ENCODE assay signal across 8 cellular contexts in the genomic region with DNA sequence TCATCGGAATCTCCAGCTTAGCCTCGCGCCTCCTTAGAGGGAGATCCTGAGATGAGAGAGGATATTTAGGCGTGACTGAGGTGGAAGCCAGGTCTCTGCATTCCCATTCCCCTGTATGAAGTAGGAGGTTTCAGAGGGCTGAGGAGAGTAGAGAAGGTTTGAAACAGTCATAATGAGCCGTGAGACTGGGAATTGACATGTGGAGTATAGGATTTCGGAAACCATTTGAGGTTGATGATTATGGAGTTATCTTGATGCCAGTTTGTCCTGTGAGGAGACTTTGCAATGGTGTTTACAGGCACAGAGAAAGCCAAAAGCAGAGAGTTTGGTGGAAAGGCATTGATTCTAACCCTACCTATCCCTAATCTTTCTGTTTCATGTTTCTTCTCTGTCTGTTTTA. TPM values are rescaled to one million over a fixed set of nuclear protein-coding genes. Genes with fewer than 3 reads are reported as not detected.
DNase-seq lines count a peak whose midpoint lies in the region; ATAC-seq, FAIRE-seq and TF ChIP-seq lines count a peak whose summit lies in the region.

No MANE protein-coding gene starts in this region.

- H3K36me3 Mint-ChIP-seq in HFFc6 (ENCODE audit: low read depth) = peaks cover 6% of the 10 kb centered on the region; the same call in 1 of the 2 replicates
- H3K36me3 Mint-ChIP-seq in central memory CD8-positive, alpha-beta T cell (ENCODE audit: insufficient read depth) = peaks cover 14% of the 10 kb centered on the region

- CTCF ChIA-PET in AG04449 (lab: Yijun Ruan, JAX) = no interaction called here

- H3K36me3 ChIP-seq in muscle layer of duodenum (ENCODE audit: control insufficient read depth in 1 of 2, insufficient read depth in 2 of 2, low read length in 2 of 2) = no peaks in the 10 kb centered on the region
- H3K36me3 ChIP-seq in pancreas = no peaks in the 10 kb centered on the region

- no peak for TF ChIP-seq CTCF in AG04449 (IDR thresholded peaks at IDR 0.05; ENCODE audit: insufficient read depth, low read length, missing control alignments)
- TF ChIP-seq CTCF in HFFc6 (IDR thresholded peaks at IDR 0.05) = no peak
- no peak for TF ChIP-seq CTCF in pancreas (IDR thresholded peaks at IDR 0.05)

- intact Hi-C loops in pancreas (cut with DNase I) = no loop called here

- H3K27me3 Mint-ChIP-seq in HFFc6 (ENCODE audit: insufficient read depth) = no peaks in the 10 kb centered on the region
- H3K27me3 Mint-ChIP-seq in central memory CD8-positive, alpha-beta T cell = no peaks in the 10 kb centered on the region

- H3K27ac Mint-ChIP-seq in HFFc6 = peak overlapping the region; percentile 95
- no peak overlapping the region for H3K27ac Mint-ChIP-seq in central memory CD8-positive, alpha-beta T cell (ENCODE audit: low read depth)

- peak overlapping the region; percentile 61 for H3K4me3 ChIP-seq in AG04449 (ENCODE audit: low read depth, low read length)
- H3K4me3 ChIP-seq in muscle layer of duodenum (ENCODE audit: low read depth in 1 of 2, low read length in 2 of 2) = peak overlapping the region; percentile 57 to 73
- peak overlapping the region in 2 of 4 donors; percentile 41 to 54 for H3K4me3 ChIP-seq in pancreas

- no peaks in the 10 kb centered on the region for H3K9me3 Mint-ChIP-seq in HFFc6
- H3K9me3 Mint-ChIP-seq in central memory CD8-positive, alpha-beta T cell = no peaks in the 10 kb centered on the region

- H3K9me3 ChIP-seq in muscle layer of duodenum (ENCODE audit: control insufficient read depth in 1 of 2, low read length in 2 of 2) = no peaks in the 10 kb centered on the region
- H3K9me3 ChIP-seq in pancreas = no peaks in the 10 kb centered on the region

- peak overlapping the region; percentile 89 for H3K4me3 Mint-ChIP-seq in HFFc6
- peak overlapping the region; percentile 83 for H3K4me3 Mint-ChIP-seq in central memory CD8-positive, alpha-beta T cell

- POLR2A ChIA-PET in AG04449 (lab: Yijun Ruan, JAX) = no interaction called here

- WGBS in pancreas, 2 donors = 57 to 80% methylated on average over 6 of the region's 6 CpGs

- DNase-seq in AG04449 (ENCODE audit: low read depth, low spot score) = no peak
- DNase-seq in HFFc6 = no peak
- DNase-seq in central memory CD8-positive, alpha-beta T cell (ENCODE audit: low spot score in 2 of 2) = no peak
- DNase-seq in COLO668 (lab: John Stamatoyannopoulos, UW; ENCODE audit: unreplicated experiment) = no peak
- no peak for DNase-seq in activated CD4-positive, CD25-positive, alpha-beta regulatory T cell (lab: John Stamatoyannopoulos, UW)
- DNase-seq in pancreas = no peak

- H3K27ac ChIP-seq in muscle layer of duodenum (ENCODE audit: low read length) (peak overlapping the region; percentile 51), pancreas (no peak overlapping the region)

- H3K4me1 ChIP-seq in muscle layer of duodenum (ENCODE audit: control insufficient read depth in 1 of 2, insufficient read depth in 2 of 2, low read length in 2 of 2) (no peaks in the 10 kb centered on the region), pancreas (no peaks in the 10 kb centered on the region)

- no peak for FAIRE-seq in pancreas (lab: Jason Lieb, UNC)

- ATAC-seq in central memory CD8-positive, alpha-beta T cell (replicated peaks; ENCODE audit: extremely low read depth, poor library complexity, severe bottlenecking) = no peak
- ATAC-seq in pancreas (no peak), HG03039 (IDR thresholded peaks at IDR 0.05; ENCODE audit: unreplicated experiment) (no peak)

- peaks cover 30% of the 10 kb centered on the region for H3K4me1 Mint-ChIP-seq in HFFc6 (ENCODE audit: low read depth)
- H3K4me1 Mint-ChIP-seq in central memory CD8-positive, alpha-beta T cell = peaks cover 37% of the 10 kb centered on the region

- H3K27me3 ChIP-seq in muscle layer of duodenum (ENCODE audit: low read depth, low read length) = no peaks in the 10 kb centered on the region
- no peaks in the 10 kb centered on the region for H3K27me3 ChIP-seq in pancreas

RNA-seq across cellular contexts. Expression of a gene that starts 2.0 kb away (rescaled TPM):
- total RNA-seq in HFFc6 (2021; fragmentation: NEBNext Ultra II Directional; extraction: Animal tissue kit (Norgen Biotek cat#: 25700)) = 10 to 100 TPM; 16.1 to 17.8 (median 17.0) TPM
- total RNA-seq in pancreas = 1 to 10 TPM in 4 of 6 donors, under 1 TPM in 2; 0.65 to 2.1 (median 1.1) TPM
- 1 to 10 TPM in 1 of 2 donors, under 1 TPM in 1; 0.72 to 1.5 TPM for polyA plus RNA-seq in pancreas

RNA-seq across cellular contexts. Expression of a gene that starts 30.4 kb away (rescaled TPM):
- total RNA-seq in HFFc6 (2021; fragmentation: NEBNext Ultra II Directional; extraction: Animal tissue kit (Norgen Biotek cat#: 25700)) = 1 to 10 TPM; 5.1 to 7.1 (median 6.5) TPM
- total RNA-seq in pancreas = 1 to 10 TPM; 1.1 to 2.8 (median 1.6) TPM
- polyA plus RNA-seq in pancreas = 1 to 10 TPM in 1 of 2 donors, under 1 TPM in 1; 0.80 to 1.1 TPM

Comparison
In these comparisons a context has a peak if more than half of its experiments do, and no peak if none do; other contexts are left out.
1. RNA of a gene that starts 2.0 kb away (total RNA-seq): 16.1 to 17.8 TPM in HFFc6; 0.65 to 2.1 TPM in pancreas; every median in the first group is over 4 times any median in the second.